In the genomic region with DNA sequence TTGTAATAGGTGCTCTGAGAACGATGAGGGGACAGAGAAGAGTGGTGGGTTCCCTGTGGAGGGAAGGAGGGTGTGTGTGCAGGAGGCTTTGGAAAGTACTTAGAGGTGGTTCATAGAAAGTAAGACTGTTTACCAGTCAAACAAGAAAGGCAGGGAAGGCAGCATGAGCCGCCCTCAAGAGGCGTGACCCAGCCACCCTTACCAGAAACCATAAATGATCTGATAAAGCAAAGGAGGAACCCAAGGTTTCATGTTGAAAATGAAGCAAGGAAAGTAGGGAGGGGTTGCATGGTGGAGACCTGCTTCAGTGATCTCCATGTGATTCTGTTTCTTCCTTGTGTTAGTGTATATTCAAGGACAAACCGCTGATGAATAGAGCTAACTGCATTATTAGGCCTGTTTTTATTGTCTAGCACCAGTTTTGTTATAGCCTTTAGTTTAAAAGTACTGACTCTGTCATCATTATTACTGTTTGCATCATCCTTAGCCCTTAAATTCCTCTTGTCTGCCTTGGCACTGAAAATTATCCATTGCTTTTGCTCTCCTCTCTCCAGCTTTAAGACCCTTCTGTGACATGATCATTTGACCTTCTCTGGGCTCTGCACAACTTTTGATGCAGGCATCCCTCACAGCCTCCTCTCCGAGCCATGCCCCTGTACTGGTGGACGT, we compare ENCODE assay signal across 1 cellular context.
TF ChIP-seq lines count a peak whose summit lies in the region.

No MANE protein-coding gene starts in this region.

TF ChIP-seq in HEK293T, 16 proteins besides CTCF, POLR2A, EP300 and RAD21:
- TF ChIP-seq SP1 (IDR thresholded peaks at IDR 0.05) (no peak), FOXA1 (IDR thresholded peaks at IDR 0.05) (no peak), FOXK2 (IDR thresholded peaks at IDR 0.05) (no peak), CTBP1 (IDR thresholded peaks at IDR 0.05; ENCODE audit: borderline replicate concordance) (no peak), HDGF (IDR thresholded peaks at IDR 0.05; ENCODE audit: borderline replicate concordance) (no peak), ELF4 (IDR thresholded peaks at IDR 0.05) (no peak), SUZ12 (IDR thresholded peaks at IDR 0.05) (no peak), FOXM1 (IDR thresholded peaks at IDR 0.05; ENCODE audit: borderline replicate concordance) (no peak), BHLHE40 (IDR thresholded peaks at IDR 0.05; ENCODE audit: borderline replicate concordance) (no peak), ARNT (IDR thresholded peaks at IDR 0.05) (no peak)
- TF ChIP-seq, protein P1, sequence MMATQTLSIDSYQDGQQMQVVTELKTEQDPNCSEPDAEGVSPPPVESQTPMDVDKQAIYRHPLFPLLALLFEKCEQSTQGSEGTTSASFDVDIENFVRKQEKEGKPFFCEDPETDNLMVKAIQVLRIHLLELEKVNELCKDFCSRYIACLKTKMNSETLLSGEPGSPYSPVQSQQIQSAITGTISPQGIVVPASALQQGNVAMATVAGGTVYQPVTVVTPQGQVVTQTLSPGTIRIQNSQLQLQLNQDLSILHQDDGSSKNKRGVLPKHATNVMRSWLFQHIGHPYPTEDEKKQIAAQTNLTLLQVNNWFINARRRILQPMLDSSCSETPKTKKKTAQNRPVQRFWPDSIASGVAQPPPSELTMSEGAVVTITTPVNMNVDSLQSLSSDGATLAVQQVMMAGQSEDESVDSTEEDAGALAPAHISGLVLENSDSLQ (IDR thresholded peaks at IDR 0.05): no peak
TF ChIP-seq in HEK293T: peak in this region for 0.
